Comparison of ENCODE assay signal across 17 cellular contexts in genomic region chr14:42141328-42141727, GRCh38.
"Had no signal": no experiment of that assay in that cellular context is flagged by ENCODE, and none has a peak within 500 bp of the region (broad histone marks: within the 10 kb centered on the region; RNA-seq: fewer than 3 reads in every experiment).

No MANE protein-coding gene starts in this region.

- H3K79me2 ChIP-seq: parathyroid adenoma had no signal

- H3K36me3 Mint-ChIP-seq: immature natural killer cell; naive thymus-derived CD8-positive, alpha-beta T cell; stimulated activated memory B cell treated with anti-CD40 and anti-IgM and Interleukin-4, amounts not matched to agents 10 μg/mL and 1 μg/mL and 100 μg/mL, for 72 hours; type B pancreatic cell had no signal

- H3K27ac Mint-ChIP-seq: activated CD4-positive, alpha-beta T cell treated with anti-CD3 and anti-CD28 coated beads, Interleukin-2, amount 10 ng/mL, durations not matched to agents 24 days and 14 days; activated CD8-positive, alpha-beta T cell treated with anti-CD3 and anti-CD28 coated beads, Interleukin-2, amount 10 ng/mL, durations not matched to agents 7 days and 5 days; activated naive CD4-positive, alpha-beta T cell treated with anti-CD3 and anti-CD28 coated beads for 36 hours; activated T-cell treated with anti-CD3 and anti-CD28 coated beads, Interleukin-2, amount 50 U/mL, for 24 hours; immature natural killer cell; naive thymus-derived CD8-positive, alpha-beta T cell; stimulated activated memory B cell treated with anti-CD40 and anti-IgM and Interleukin-4, amounts not matched to agents 10 μg/mL and 1 μg/mL and 100 μg/mL, for 72 hours; T-helper 1 cell treated with Interleukin-12 subunit alpha and Interleukin-12 subunit beta and Interleukin-4 antibody, amounts not matched to agents 30 μg/mL and 1 μg/mL, for 36 hours; type B pancreatic cell had no signal

- H3K9ac ChIP-seq: parathyroid adenoma had no signal

- DNase-seq: activated CD4-positive, alpha-beta T cell treated with anti-CD3 and anti-CD28 coated beads, Interleukin-2, amount 10 ng/mL, durations not matched to agents 24 days and 14 days; activated CD8-positive, alpha-beta T cell treated with anti-CD3 and anti-CD28 coated beads, Interleukin-2, amount 10 ng/mL, durations not matched to agents 7 days and 5 days; activated naive CD4-positive, alpha-beta T cell treated with anti-CD3 and anti-CD28 coated beads for 36 hours; activated T-cell treated with anti-CD3 and anti-CD28 coated beads, Interleukin-2, amount 50 U/mL, for 24 hours; aorta; erythroblast; heart right ventricle; immature natural killer cell; mesendoderm; naive thymus-derived CD8-positive, alpha-beta T cell; stimulated activated CD4-positive, alpha-beta T cell treated with anti-CD3 and anti-CD28 coated beads, Interleukin-4, amount 100 ng/mL, for 4 hours; testis had no signal

- ATAC-seq: activated CD8-positive, alpha-beta T cell treated with anti-CD3 and anti-CD28 coated beads, Interleukin-2, amount 10 ng/mL, durations not matched to agents 7 days and 5 days; heart right ventricle; naive thymus-derived CD8-positive, alpha-beta T cell; sciatic nerve; stimulated activated memory B cell treated with anti-CD40 and anti-IgM and Interleukin-4, amounts not matched to agents 10 μg/mL and 1 μg/mL and 100 μg/mL, for 72 hours had no signal

- H3K27ac ChIP-seq: heart right ventricle, parathyroid adenoma, testis had no signal

- H3K4me3 ChIP-seq: heart right ventricle, testis had no signal

- H3K27me3 ChIP-seq: heart right ventricle, testis had no signal

- H3K9me3 Mint-ChIP-seq: activated naive CD4-positive, alpha-beta T cell treated with anti-CD3 and anti-CD28 coated beads for 36 hours; type B pancreatic cell had no signal

- H3K36me3 ChIP-seq: heart right ventricle had no signal

- H3K4me1 ChIP-seq: heart right ventricle, parathyroid adenoma, testis had no signal

- H2AFZ ChIP-seq: parathyroid adenoma had no signal

- H3K9me3 ChIP-seq: testis had no signal

- H3K27me3 Mint-ChIP-seq: activated CD4-positive, alpha-beta T cell treated with anti-CD3 and anti-CD28 coated beads, Interleukin-2, amount 10 ng/mL, durations not matched to agents 24 days and 14 days; activated T-cell treated with anti-CD3 and anti-CD28 coated beads, Interleukin-2, amount 50 U/mL, for 24 hours; naive thymus-derived CD8-positive, alpha-beta T cell; stimulated activated memory B cell treated with anti-CD40 and anti-IgM and Interleukin-4, amounts not matched to agents 10 μg/mL and 1 μg/mL and 100 μg/mL, for 72 hours had no signal

- H3K4me1 Mint-ChIP-seq: activated CD4-positive, alpha-beta T cell treated with anti-CD3 and anti-CD28 coated beads, Interleukin-2, amount 10 ng/mL, durations not matched to agents 24 days and 14 days; immature natural killer cell; naive thymus-derived CD8-positive, alpha-beta T cell; stimulated activated memory B cell treated with anti-CD40 and anti-IgM and Interleukin-4, amounts not matched to agents 10 μg/mL and 1 μg/mL and 100 μg/mL, for 72 hours had no signal

- H3K4me3 Mint-ChIP-seq: activated CD4-positive, alpha-beta T cell treated with anti-CD3 and anti-CD28 coated beads, Interleukin-2, amount 10 ng/mL, durations not matched to agents 24 days and 14 days; activated CD8-positive, alpha-beta T cell treated with anti-CD3 and anti-CD28 coated beads, Interleukin-2, amount 10 ng/mL, durations not matched to agents 7 days and 5 days; activated naive CD4-positive, alpha-beta T cell treated with anti-CD3 and anti-CD28 coated beads for 36 hours; activated T-cell treated with anti-CD3 and anti-CD28 coated beads, Interleukin-2, amount 50 U/mL, for 24 hours; immature natural killer cell; naive thymus-derived CD8-positive, alpha-beta T cell; stimulated activated memory B cell treated with anti-CD40 and anti-IgM and Interleukin-4, amounts not matched to agents 10 μg/mL and 1 μg/mL and 100 μg/mL, for 72 hours; T-helper 1 cell treated with Interleukin-12 subunit alpha and Interleukin-12 subunit beta and Interleukin-4 antibody, amounts not matched to agents 30 μg/mL and 1 μg/mL, for 36 hours; type B pancreatic cell had no signal
